In genomic region chr5:37028910-37029309, GRCh38 we compare ENCODE assay signal across 30 cellular contexts.
"Had no signal": no experiment of that assay in that cellular context is flagged by ENCODE, and none has a peak within 500 bp of the region (broad histone marks: within the 10 kb centered on the region; RNA-seq: fewer than 3 reads in every experiment).

No MANE protein-coding gene starts in this region.

- H3K4me1 Mint-ChIP-seq: activated naive CD8-positive, alpha-beta T cell treated with anti-CD3 and anti-CD28 coated beads, Interleukin-2, amount 10 ng/mL, durations not matched to agents 7 days and 5 days; brain had no signal

- H3K4me3 Mint-ChIP-seq: activated CD4-positive, alpha-beta T cell treated with anti-CD3 and anti-CD28 coated beads, Interleukin-2, amount 10 ng/mL, durations not matched to agents 7 days and 5 days; activated CD8-positive, alpha-beta T cell treated with anti-CD3 and anti-CD28 coated beads, Interleukin-2, amount 10 ng/mL, durations not matched to agents 7 days and 5 days; activated naive CD8-positive, alpha-beta T cell treated with anti-CD3 and anti-CD28 coated beads, Interleukin-2, amount 10 ng/mL, durations not matched to agents 7 days and 5 days; brain; T-helper 2 cell treated with Interferon-gamma antibody and Interleukin-4, amounts not matched to agents 5 μg/mL and 100 μg/mL, for 36 hours had no signal

- DNase-seq: activated CD4-positive, alpha-beta T cell treated with anti-CD3 and anti-CD28 coated beads, Interleukin-2, amount 10 ng/mL, durations not matched to agents 7 days and 5 days; activated CD4-positive, alpha-beta T cell treated with anti-CD3 and anti-CD28 coated beads, Interleukin-2, amount 50 U/mL, for 48 hours; activated CD8-positive, alpha-beta memory T cell treated with anti-CD3 and anti-CD28 coated beads, Interleukin-2, amount 50 U/mL, for 4 hours; activated CD8-positive, alpha-beta T cell treated with anti-CD3 and anti-CD28 coated beads, Interleukin-2, amount 10 ng/mL, durations not matched to agents 7 days and 5 days; activated gamma-delta T cell; activated naive CD4-positive, alpha-beta T cell treated with Interleukin-2 at 50 U/mL for 16 hours; activated naive CD8-positive, alpha-beta T cell treated with anti-CD3 and anti-CD28 coated beads, Interleukin-2, amount 10 ng/mL, durations not matched to agents 7 days and 5 days; adrenal gland; caudate nucleus; cerebellar nuclear complex; MM.1S; MV-4-11; NCI-H1092; NCI-H1436 treated with DMSO at 0.1 percent for 48 hours; NCI-H1694 treated with DMSO at 0.1 percent for 48 hours; NCI-H2029; NCI-H2171; NCI-H510A; NCI-H526; NCI-H748 treated with DMSO at 0.1 percent for 48 hours; NK-92 treated with Interleukin-12 subunit alpha and Interleukin-12 subunit beta, amount 100 ng/mL, for 24 hours; PC-3; Peyer's patch; RPMI8226; SIG-M5; SW 1271 had no signal

- H3K27me3 Mint-ChIP-seq: activated CD4-positive, alpha-beta T cell treated with anti-CD3 and anti-CD28 coated beads, Interleukin-2, amount 10 ng/mL, durations not matched to agents 7 days and 5 days; activated naive CD8-positive, alpha-beta T cell treated with anti-CD3 and anti-CD28 coated beads, Interleukin-2, amount 10 ng/mL, durations not matched to agents 7 days and 5 days; brain had no signal

- H3K4me3 ChIP-seq: adrenal gland, Peyer's patch had no signal

- H3K9ac ChIP-seq: KMS-11 had no signal

- H3K9me3 ChIP-seq: Peyer's patch had no signal

- H3K27me3 ChIP-seq: adrenal gland, Peyer's patch had no signal

- H3K27ac Mint-ChIP-seq: activated CD4-positive, alpha-beta T cell treated with anti-CD3 and anti-CD28 coated beads, Interleukin-2, amount 10 ng/mL, durations not matched to agents 7 days and 5 days; activated CD8-positive, alpha-beta T cell treated with anti-CD3 and anti-CD28 coated beads, Interleukin-2, amount 10 ng/mL, durations not matched to agents 7 days and 5 days; activated naive CD8-positive, alpha-beta T cell treated with anti-CD3 and anti-CD28 coated beads, Interleukin-2, amount 10 ng/mL, durations not matched to agents 7 days and 5 days; activated T-helper 2 cell treated with anti-CD3 and anti-CD28 coated beads, Interferon-gamma antibody, Interleukin-2, Interleukin-4, amounts not matched to agents 10 μg/mL and 5 μg/mL and 100 μg/mL, durations not matched to agents 14 hours and 24 hours and 36 hours; brain; T-helper 2 cell treated with Interferon-gamma antibody and Interleukin-4, amounts not matched to agents 5 μg/mL and 100 μg/mL, for 36 hours had no signal

- H3K27ac ChIP-seq: adrenal gland, KMS-11, Peyer's patch had no signal

- H3K4me2 ChIP-seq: KMS-11 had no signal

- ATAC-seq: activated CD8-positive, alpha-beta T cell treated with anti-CD3 and anti-CD28 coated beads, Interleukin-2, amount 10 ng/mL, durations not matched to agents 7 days and 5 days; PC-3 had no signal

- H3K4me1 ChIP-seq: adrenal gland, Peyer's patch had no signal

- H3K9me3 Mint-ChIP-seq: activated CD4-positive, alpha-beta T cell treated with anti-CD3 and anti-CD28 coated beads, Interleukin-2, amount 10 ng/mL, durations not matched to agents 7 days and 5 days; activated naive CD8-positive, alpha-beta T cell treated with anti-CD3 and anti-CD28 coated beads, Interleukin-2, amount 10 ng/mL, durations not matched to agents 7 days and 5 days; brain had no signal
